ENCODE assay signal across 8 cellular contexts in genomic region chr10:114938818-114939193, GRCh38. TPM values are rescaled to one million over a fixed set of nuclear protein-coding genes. Genes with fewer than 3 reads are reported as not detected.
DNase-seq lines count a peak whose midpoint lies in the region; ATAC-seq, FAIRE-seq and TF ChIP-seq lines count a peak whose summit lies in the region.
"Had no signal": no experiment of that assay in that cellular context is flagged by ENCODE, and none has a peak within 500 bp of the region (broad histone marks: within the 10 kb centered on the region; RNA-seq: fewer than 3 reads in every experiment).

No MANE protein-coding gene starts in this region.

- TF ChIP-seq CTCF in HL-60 (IDR thresholded peaks at IDR 0.05; ENCODE audit: insufficient read depth, low read length), result no peak

- no peaks in the 10 kb centered on the region for H3K9me3 Mint-ChIP-seq in activated CD8-positive, alpha-beta T cell treated with anti-CD3 and anti-CD28 coated beads, Interleukin-2, amount 10 ng/mL, durations not matched to agents 7 days and 5 days (ENCODE audit: insufficient read depth)

- H3K4me3 Mint-ChIP-seq in activated CD8-positive, alpha-beta T cell treated with anti-CD3 and anti-CD28 coated beads, Interleukin-2, amount 10 ng/mL, durations not matched to agents 7 days and 5 days, result peak overlapping the region; percentile 95

- peak overlapping the region; percentile 92 for H3K4me3 ChIP-seq in HL-60 (replicated peaks; ENCODE audit: insufficient read depth, low read length)
- peak overlapping the region; percentile 94 for H3K4me3 ChIP-seq in iPS-20b (ENCODE audit: low read length)
- H3K4me3 ChIP-seq in subcutaneous abdominal adipose tissue (ENCODE audit: low read depth in 1 of 5, low read length in 5 of 5), result peak overlapping the region; percentile 88 to 99 (median 97)

- peak overlapping the region; percentile 99 for H3K9ac ChIP-seq in iPS-20b (ENCODE audit: low read depth, low read length)
- H3K9ac ChIP-seq in subcutaneous abdominal adipose tissue (ENCODE audit: low read length in 5 of 5), result peak overlapping the region; percentile 64 to 99 (median 96)

- CTCF ChIA-PET in activated CD8-positive, alpha-beta T cell treated with anti-CD3 and anti-CD28 coated beads, Interleukin-2, amount 10 ng/mL, durations not matched to agents 7 days and 5 days (lab: Charles Lee), result interaction anchor here (1.8 kb wide), 1 partner anchor 24 kb away, joined by 9 read pairs; no protein-coding TSS in a partner anchor

- peaks cover 23% of the 10 kb centered on the region for H3K4me1 Mint-ChIP-seq in activated CD8-positive, alpha-beta T cell treated with anti-CD3 and anti-CD28 coated beads, Interleukin-2, amount 10 ng/mL, durations not matched to agents 7 days and 5 days (ENCODE audit: low read depth)

- POLR2A ChIA-PET in activated CD8-positive, alpha-beta T cell treated with anti-CD3 and anti-CD28 coated beads, Interleukin-2, amount 10 ng/mL, durations not matched to agents 7 days and 5 days (lab: Charles Lee), result interaction anchor here (0.6 to 1.3 kb wide), 3 partner anchors 9 to 44 kb away, joined by 3 to 6 read pairs (median 3); no protein-coding TSS in a partner anchor

- no peak for FAIRE-seq in GM12892 (lab: Jason Lieb, UNC)
- FAIRE-seq: colon had no signal

- no peaks in the 10 kb centered on the region for H3K27me3 Mint-ChIP-seq in activated CD8-positive, alpha-beta T cell treated with anti-CD3 and anti-CD28 coated beads, Interleukin-2, amount 10 ng/mL, durations not matched to agents 7 days and 5 days (ENCODE audit: low read depth)

- DNase-seq in HL-60 (ENCODE audit: low read depth in 1 of 2, low spot score in 1 of 2) (no peak), GM12892 (ENCODE audit: insufficient read length) (no peak), iPS-NIHi7 (ENCODE audit: extremely low spot score) (no peak), NCI-H1105 (lab: John Stamatoyannopoulos, UW) (no peak)
- DNase-seq in activated CD8-positive, alpha-beta T cell treated with anti-CD3 and anti-CD28 coated beads, Interleukin-2, amount 10 ng/mL, durations not matched to agents 7 days and 5 days, result no peak

- ATAC-seq in activated CD8-positive, alpha-beta T cell treated with anti-CD3 and anti-CD28 coated beads, Interleukin-2, amount 10 ng/mL, durations not matched to agents 7 days and 5 days, result no peak

- H3K27ac Mint-ChIP-seq in activated CD8-positive, alpha-beta T cell treated with anti-CD3 and anti-CD28 coated beads, Interleukin-2, amount 10 ng/mL, durations not matched to agents 7 days and 5 days, result peak overlapping the region; percentile 96

- no peaks in the 10 kb centered on the region for H3K9me3 ChIP-seq in iPS-20b (ENCODE audit: insufficient read depth, low read depth, low read length)
- H3K9me3 ChIP-seq in subcutaneous abdominal adipose tissue (ENCODE audit: control insufficient read depth in 5 of 5, low read length in 5 of 5), result no peaks in the 10 kb centered on the region

- peak overlapping the region; percentile 90 for H3K27ac ChIP-seq in HL-60 (replicated peaks)
- H3K27ac ChIP-seq in iPS-20b (ENCODE audit: low read length), result peak overlapping the region; percentile 82
- H3K27ac ChIP-seq in subcutaneous abdominal adipose tissue (ENCODE audit: low read depth, low read length), result peak overlapping the region; percentile 95

- H3K36me3 Mint-ChIP-seq in activated CD8-positive, alpha-beta T cell treated with anti-CD3 and anti-CD28 coated beads, Interleukin-2, amount 10 ng/mL, durations not matched to agents 7 days and 5 days (ENCODE audit: low read depth), result peaks cover 13% of the 10 kb centered on the region

- no peak for TF ChIP-seq POLR2A in GM12892 (IDR thresholded peaks at IDR 0.05; ENCODE audit: low read depth, low read length)

- H3K27me3 ChIP-seq in HL-60 (ENCODE audit: insufficient read depth, poor library complexity, severe bottlenecking) (no peaks in the 10 kb centered on the region), iPS-20b (ENCODE audit: insufficient read depth, low read length) (no peaks in the 10 kb centered on the region), subcutaneous abdominal adipose tissue (ENCODE audit: control insufficient read depth in 5 of 5, insufficient read depth in 4 of 5, low read length in 5 of 5) (no peaks in the 10 kb centered on the region)

- H3K4me1 ChIP-seq in iPS-20b (ENCODE audit: insufficient read depth, low read length), result peaks cover 5% of the 10 kb centered on the region
- H3K4me1 ChIP-seq in subcutaneous abdominal adipose tissue (ENCODE audit: control insufficient read depth in 5 of 5, insufficient read depth in 5 of 5, low read length in 5 of 5), result peaks cover 2 to 20% (median 19%) of the 10 kb centered on the region in 5 donors

- H3K36me3 ChIP-seq in iPS-20b (ENCODE audit: insufficient read depth, low read depth, low read length) (peaks cover 27% of the 10 kb centered on the region), subcutaneous abdominal adipose tissue (ENCODE audit: control insufficient read depth in 5 of 5, insufficient read depth in 5 of 5, low read length in 5 of 5) (peaks cover 9 to 17% (median 14%) of the 10 kb centered on the region in 5 donors)

RNA-seq across cellular contexts. Expression of gene TRUB1, which starts 0.8 kb away (rescaled TPM):
- total RNA-seq in activated CD8-positive, alpha-beta T cell treated with anti-CD3 and anti-CD28 coated beads, Interleukin-2, amount 10 ng/mL, durations not matched to agents 7 days and 5 days, result 10 to 100 TPM; 13.4 to 14.0 TPM
- 12.8 TPM for polyA plus RNA-seq in GM12892 (2012; ENCODE audit: missing spikeins)
